ENCODE assay signal across 1 cellular context in genomic region chr17:7831233-7831632, GRCh38.
TF ChIP-seq lines count a peak whose summit lies in the region.

No MANE protein-coding gene starts in this region.

TF ChIP-seq in H1, 55 proteins besides CTCF, POLR2A, EP300 and RAD21:
- no peak for TF ChIP-seq USF2 (IDR thresholded peaks at IDR 0.05; ENCODE audit: low read length)
- TF ChIP-seq MAFK (IDR thresholded peaks at IDR 0.05; ENCODE audit: low read depth, low read length): no peak
- TF ChIP-seq JUND (IDR thresholded peaks at IDR 0.05; ENCODE audit: low read length): no peak
- no peak for TF ChIP-seq TCF12 (IDR thresholded peaks at IDR 0.05; ENCODE audit: low read depth, low read length)
- no peak for TF ChIP-seq HDAC6 (IDR thresholded peaks at IDR 0.05; ENCODE audit: low read depth, low read length)
- TF ChIP-seq ZNF274 (IDR thresholded peaks at IDR 0.05; ENCODE audit: borderline replicate concordance, extremely low read depth, low read length): no peak
- no peak for TF ChIP-seq BACH1 (IDR thresholded peaks at IDR 0.05; ENCODE audit: low read length)
- TF ChIP-seq CBX8 (IDR thresholded peaks at IDR 0.05; ENCODE audit: borderline replicate concordance, low read depth, low read length): no peak
- TF ChIP-seq KDM1A (IDR thresholded peaks at IDR 0.05; ENCODE audit: borderline replicate concordance, low read length): no peak
- no peak for TF ChIP-seq RNF2 (IDR thresholded peaks at IDR 0.05; ENCODE audit: borderline replicate concordance, low read depth, low read length, missing control alignments, poor library complexity, severe bottlenecking)
- TF ChIP-seq TBP (IDR thresholded peaks at IDR 0.05; ENCODE audit: low read depth, low read length): no peak
- no peak for TF ChIP-seq CHD2 (IDR thresholded peaks at IDR 0.05; ENCODE audit: low read length)
- TF ChIP-seq CBX5 (IDR thresholded peaks at IDR 0.05; ENCODE audit: low read depth, low read length): no peak
- TF ChIP-seq NANOG (IDR thresholded peaks at IDR 0.05; ENCODE audit: insufficient read depth, low read depth, low read length, poor library complexity, severe bottlenecking): no peak
- TF ChIP-seq CREB1 (IDR thresholded peaks at IDR 0.05): no peak
- TF ChIP-seq SP1 (IDR thresholded peaks at IDR 0.05; ENCODE audit: low read depth, low read length): no peak
